In the genomic region with DNA sequence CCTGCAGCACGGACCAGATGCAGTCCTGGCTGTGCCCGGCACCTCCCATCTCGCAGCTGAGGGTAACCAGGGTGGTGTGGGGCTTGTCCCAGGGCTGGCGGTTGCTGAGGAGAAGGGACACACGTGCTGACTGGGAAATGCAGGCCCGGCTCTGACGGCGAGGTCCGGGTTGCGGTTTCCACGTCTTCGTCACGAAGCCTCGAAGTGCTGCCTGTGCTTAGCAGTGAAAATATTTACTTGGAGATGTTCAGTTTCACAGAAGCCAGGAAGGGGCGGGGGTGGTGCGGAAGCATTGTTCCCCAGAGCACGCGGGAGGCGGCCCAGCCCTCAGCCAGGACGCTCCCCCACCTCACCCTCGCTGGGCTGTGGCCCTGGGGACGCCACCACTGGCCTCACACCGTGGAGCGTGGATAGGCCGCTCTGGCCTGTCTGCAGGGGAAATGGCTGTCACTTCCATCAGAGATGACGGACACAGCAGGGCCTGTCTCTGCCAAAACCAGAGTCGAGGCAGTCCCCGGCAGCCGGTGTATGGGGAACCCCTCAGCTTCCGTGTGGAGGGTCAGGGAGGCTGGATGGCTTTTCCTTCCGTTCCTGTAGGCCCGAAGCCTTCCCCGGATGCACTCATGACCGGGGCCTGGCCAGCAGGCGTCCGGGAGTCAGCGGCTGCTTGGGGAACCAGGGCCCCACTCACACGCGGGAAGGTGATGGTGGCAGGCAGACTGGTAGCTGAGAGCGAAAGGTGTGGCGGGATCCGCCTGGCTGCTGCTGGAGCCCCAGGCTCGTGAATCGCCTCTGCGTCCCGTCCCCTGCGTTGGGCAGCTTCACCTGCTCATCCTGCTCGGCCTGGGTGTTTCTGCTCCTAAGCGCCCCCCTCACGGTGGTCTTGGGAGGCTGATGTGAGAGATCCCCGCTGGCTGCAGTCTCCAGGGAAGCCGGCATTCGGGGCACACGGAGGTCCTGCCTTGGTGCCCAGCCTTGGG, we compare ENCODE assay signal across 8 cellular contexts. TPM values are rescaled to one million over a fixed set of nuclear protein-coding genes. Genes with fewer than 3 reads are reported as not detected.
DNase-seq lines count a peak whose midpoint lies in the region; ATAC-seq and TF ChIP-seq lines count a peak whose summit lies in the region.
"Had no signal": no experiment of that assay in that cellular context is flagged by ENCODE, and none has a peak within 500 bp of the region (broad histone marks: within the 10 kb centered on the region; RNA-seq: fewer than 3 reads in every experiment).

No MANE protein-coding gene starts in this region.

- H3K36me3 ChIP-seq in psoas muscle (ENCODE audit: insufficient read depth in 1 of 2, low read depth in 1 of 2), result no peaks in the 10 kb centered on the region
- H3K36me3 ChIP-seq in upper lobe of right lung, result no peaks in the 10 kb centered on the region

- H3K4me3 ChIP-seq in psoas muscle (no peak overlapping the region), upper lobe of right lung (no peak overlapping the region)

- no peaks in the 10 kb centered on the region for H3K36me3 Mint-ChIP-seq in activated CD4-positive, alpha-beta memory T cell treated with anti-CD3 and anti-CD28 coated beads for 36 hours
- no peaks in the 10 kb centered on the region for H3K36me3 Mint-ChIP-seq in effector memory CD8-positive, alpha-beta T cell (ENCODE audit: insufficient read depth)

- H3K27ac ChIP-seq in psoas muscle (peak overlapping the region; percentile 71), upper lobe of right lung (peak overlapping the region; percentile 87)

- H3K4me1 Mint-ChIP-seq in activated CD4-positive, alpha-beta memory T cell treated with anti-CD3 and anti-CD28 coated beads for 36 hours (ENCODE audit: low read depth), result no peaks in the 10 kb centered on the region
- H3K4me1 Mint-ChIP-seq in effector memory CD8-positive, alpha-beta T cell (ENCODE audit: low read depth in 2 of 2), result peaks cover 6 to 14% of the 10 kb centered on the region in 2 donors

- peak; percentile 65 for DNase-seq in activated CD4-positive, alpha-beta memory T cell treated with anti-CD3 and anti-CD28 coated beads for 36 hours
- DNase-seq in effector memory CD8-positive, alpha-beta T cell, result peak in 2 of 3 experiments; percentile 37 to 47
- DNase-seq in psoas muscle (peak; percentile 76 to 82), upper lobe of right lung (peak; percentile 73), pons (ENCODE audit: low spot score) (no peak), GM13976 (ENCODE audit: low spot score) (no peak)
- DNase-seq: NCI-H2227 treated with DMSO at 0.1 percent for 48 hours had no signal

- H3K27ac Mint-ChIP-seq in activated CD4-positive, alpha-beta memory T cell treated with anti-CD3 and anti-CD28 coated beads for 36 hours, result no peak overlapping the region
- peak overlapping the region in 1 of 2 donors; percentile 80 for H3K27ac Mint-ChIP-seq in effector memory CD8-positive, alpha-beta T cell

- no peak overlapping the region for H3K4me3 Mint-ChIP-seq in activated CD4-positive, alpha-beta memory T cell treated with anti-CD3 and anti-CD28 coated beads for 36 hours
- H3K4me3 Mint-ChIP-seq in effector memory CD8-positive, alpha-beta T cell, result no peak overlapping the region

- POLR2A ChIA-PET in activated CD4-positive, alpha-beta memory T cell treated with anti-CD3 and anti-CD28 coated beads for 36 hours (lab: Charles Lee), result no interaction called here

- WGBS in psoas muscle, 3 donors, result 64 to 72% (median 65%) methylated on average over 47 to 54 of the region's 54 CpGs

- H3K4me1 ChIP-seq in psoas muscle (peaks cover 9% of the 10 kb centered on the region), upper lobe of right lung (peaks cover 45% of the 10 kb centered on the region)

- in situ Hi-C loops in GM13976 (cut with MboI; ENCODE audit: low sequenced_read_pairs, unreplicated experiment), result no loop called here

- CTCF ChIA-PET in activated CD4-positive, alpha-beta memory T cell treated with anti-CD3 and anti-CD28 coated beads for 36 hours (lab: Charles Lee), result no interaction called here

- TF ChIP-seq CTCF in psoas muscle (IDR thresholded peaks at IDR 0.05) (no peak), upper lobe of right lung (IDR thresholded peaks at IDR 0.05) (no peak), GM13976 (IDR thresholded peaks at IDR 0.05; ENCODE audit: borderline replicate concordance, control extremely low read depth, extremely low read depth, insufficient read depth, missing control alignments) (no peak)

- H3K9me3 ChIP-seq in psoas muscle (no peaks in the 10 kb centered on the region), upper lobe of right lung (no peaks in the 10 kb centered on the region)

- peak; percentile 84 for ATAC-seq in effector memory CD8-positive, alpha-beta T cell (replicated peaks)
- ATAC-seq in psoas muscle (peak; percentile 41 to 67 (median 53)), upper lobe of right lung (peak; percentile 62), HG02973 (IDR thresholded peaks at IDR 0.05; ENCODE audit: unreplicated experiment) (no peak)

- H3K27me3 ChIP-seq in psoas muscle (ENCODE audit: insufficient read depth in 3 of 3, low read length in 2 of 3) (peaks cover 0 to 32% (median 7%) of the 10 kb centered on the region in 3 donors), upper lobe of right lung (no peaks in the 10 kb centered on the region)

- H3K27me3 Mint-ChIP-seq in activated CD4-positive, alpha-beta memory T cell treated with anti-CD3 and anti-CD28 coated beads for 36 hours, result no peaks in the 10 kb centered on the region
- H3K27me3 Mint-ChIP-seq in effector memory CD8-positive, alpha-beta T cell, result peaks cover 15 to 41% of the 10 kb centered on the region in 2 donors

- no peaks in the 10 kb centered on the region for H3K9me3 Mint-ChIP-seq in activated CD4-positive, alpha-beta memory T cell treated with anti-CD3 and anti-CD28 coated beads for 36 hours
- no peaks in the 10 kb centered on the region for H3K9me3 Mint-ChIP-seq in effector memory CD8-positive, alpha-beta T cell

- intact Hi-C loops in activated CD4-positive, alpha-beta memory T cell treated with anti-CD3 and anti-CD28 coated beads for 36 hours (cut with micrococcal nuclease), result no loop called here
- intact Hi-C loops in psoas muscle (cut with DNase I), result no loop called here
- intact Hi-C loops in upper lobe of right lung (cut with DNase I), result no loop called here

RNA-seq across cellular contexts. Expression of a gene that starts 14.7 kb away (rescaled TPM):
- total RNA-seq in activated CD4-positive, alpha-beta memory T cell treated with anti-CD3 and anti-CD28 coated beads for 36 hours, result 10 to 100 TPM; 14.3 TPM
- total RNA-seq in psoas muscle, result 10 to 100 TPM in 2 of 4 donors, 1 to 10 TPM in 2; 5.6 to 13.9 (median 9.4) TPM
- polyA plus RNA-seq in psoas muscle, result 10 to 100 TPM in 2 of 3 donors, 1 to 10 TPM in 1; 8.3 to 13.1 (median 10.8) TPM
- 29.0 TPM for total RNA-seq in upper lobe of right lung

Comparison
In these comparisons a context has a peak if more than half of its experiments do, and no peak if none do; other contexts are left out.
1. DNase-seq: peak in activated CD4-positive, alpha-beta memory T cell treated with anti-CD3 and anti-CD28 coated beads for 36 hours (single experiment), effector memory CD8-positive, alpha-beta T cell (2 of 3), psoas muscle (2 of 2) and upper lobe of right lung (single experiment); none in pons (single experiment) and GM13976 (single experiment).